Comparison of ENCODE assay signal across 8 cellular contexts in genomic region chrX:137427813-137428212, GRCh38.
DNase-seq lines count a peak whose midpoint lies in the region; ATAC-seq, FAIRE-seq and TF ChIP-seq lines count a peak whose summit lies in the region.

No MANE protein-coding gene starts in this region.

- no peaks in the 10 kb centered on the region for H3K79me2 ChIP-seq in SK-N-SH (ENCODE audit: insufficient read depth)

- H3K27me3 Mint-ChIP-seq in CD8-positive, alpha-beta memory T cell, result peaks cover 39 to 40% of the 10 kb centered on the region in 2 donors

- H3K27me3 ChIP-seq in CD8-positive, alpha-beta memory T cell (ENCODE audit: insufficient read depth, low read length, poor library complexity, severe bottlenecking), result peaks cover 14% of the 10 kb centered on the region
- H3K27me3 ChIP-seq in SK-N-SH (ENCODE audit: insufficient read depth), result peaks cover 45% of the 10 kb centered on the region
- H3K27me3 ChIP-seq in pancreas, result peaks cover 3 to 66% (median 17%) of the 10 kb centered on the region in 4 donors

- no peak overlapping the region for H3K27ac ChIP-seq in CD8-positive, alpha-beta memory T cell (ENCODE audit: low read depth, low read length)
- H3K27ac ChIP-seq in SK-N-SH (ENCODE audit: low read depth in 2 of 2, low read length in 1 of 2) (no peak overlapping the region), pancreas (no peak overlapping the region)

- DNase-seq in CD8-positive, alpha-beta memory T cell, result no peak
- DNase-seq in SK-N-SH (no peak), fibroblast of the aortic adventitia (ENCODE audit: low read depth) (no peak), pancreas (no peak), T1000 (lab: John Stamatoyannopoulos, UW) (no peak), inferior parietal cortex (ENCODE audit: extremely low spot score) (no peak), NCI-H1694 (lab: John Stamatoyannopoulos, UW) (no peak), NCI-H524 treated with DMSO at 0.1 percent for 48 hours (lab: John Stamatoyannopoulos, UW) (no peak)

- no peaks in the 10 kb centered on the region for H3K9me3 ChIP-seq in CD8-positive, alpha-beta memory T cell (ENCODE audit: low read length)
- no peaks in the 10 kb centered on the region for H3K9me3 ChIP-seq in SK-N-SH
- H3K9me3 ChIP-seq in pancreas, result no peaks in the 10 kb centered on the region

- H3K9me3 Mint-ChIP-seq in CD8-positive, alpha-beta memory T cell, result peaks cover 0 to 12% (median 2%) of the 10 kb centered on the region in 5 donors

- CTCF ChIA-PET in CD8-positive, alpha-beta memory T cell (lab: Charles Lee), result no interaction called here
- CTCF ChIA-PET in SK-N-SH (lab: Yijun Ruan, JAX), result no interaction called here

- H3K4me3 ChIP-seq in CD8-positive, alpha-beta memory T cell (ENCODE audit: low read length), result peak overlapping the region; percentile 28
- H3K4me3 ChIP-seq in SK-N-SH (ENCODE audit: low read depth in 2 of 2, low read length in 1 of 2) (peak overlapping the region; percentile 39 to 54; a peak in 3 of 4 replicates), fibroblast of the aortic adventitia (ENCODE audit: low read depth, low read length) (peak overlapping the region; percentile 60), pancreas (peak overlapping the region; percentile 24 to 42 (median 28))

- H3K4me3 Mint-ChIP-seq in CD8-positive, alpha-beta memory T cell, result peak overlapping the region in 6 of 7 donors; percentile 32 to 66 (median 53)

- peaks cover 6% of the 10 kb centered on the region for H3K4me1 ChIP-seq in CD8-positive, alpha-beta memory T cell (ENCODE audit: insufficient read depth, low read length)
- no peaks in the 10 kb centered on the region for H3K4me1 ChIP-seq in SK-N-SH (ENCODE audit: control insufficient read depth in 1 of 2, insufficient read depth in 2 of 2, low read depth in 1 of 2, low read length in 1 of 2)
- H3K4me1 ChIP-seq in pancreas, result peaks cover 0 to 6% (median 4%) of the 10 kb centered on the region in 3 donors

- no peaks in the 10 kb centered on the region for H3F3A ChIP-seq in SK-N-SH (replicated peaks; ENCODE audit: insufficient read depth)

- TF ChIP-seq CTCF in SK-N-SH (IDR thresholded peaks at IDR 0.05) (no peak), fibroblast of the aortic adventitia (IDR thresholded peaks at IDR 0.05; ENCODE audit: insufficient read depth, low read length) (no peak), pancreas (IDR thresholded peaks at IDR 0.05) (no peak)

- H3K9me2 ChIP-seq in SK-N-SH, result no peaks in the 10 kb centered on the region

- ATAC-seq in pancreas, result peak in 3 of 4 donors; percentile 60 to 70 (median 62)

- H3K9ac ChIP-seq in SK-N-SH, result no peak overlapping the region

- no peak for FAIRE-seq in pancreas (lab: Jason Lieb, UNC)

- H3K27ac Mint-ChIP-seq in CD8-positive, alpha-beta memory T cell, result no peak overlapping the region

- WGBS in SK-N-SH (ENCODE audit: low lambda C conversion rate), result 8% methylated on average over 14 of the region's 19 CpGs
- 0 to 28% methylated on average over 19 of the region's 19 CpGs for WGBS in pancreas, 2 donors

- peaks cover 3 to 11% (median 10%) of the 10 kb centered on the region in 3 donors for H3K4me1 Mint-ChIP-seq in CD8-positive, alpha-beta memory T cell

- intact Hi-C loops in pancreas (cut with DNase I), result no loop called here

- H2AFZ ChIP-seq in SK-N-SH (ENCODE audit: low read depth), result peak overlapping the region; percentile 84; the same call in 1 of the 2 replicates

- H3K4me2 ChIP-seq in SK-N-SH, result peak overlapping the region; percentile 79

- no peak for TF ChIP-seq EP300 in SK-N-SH (IDR thresholded peaks at IDR 0.05; ENCODE audit: borderline replicate concordance in 1 of 2, low read depth in 1 of 2, low read length in 1 of 2)

- H3K36me3 Mint-ChIP-seq in CD8-positive, alpha-beta memory T cell, result no peaks in the 10 kb centered on the region

- no peaks in the 10 kb centered on the region for H3K36me3 ChIP-seq in CD8-positive, alpha-beta memory T cell (ENCODE audit: insufficient read depth, low read length)
- H3K36me3 ChIP-seq in SK-N-SH (replicated peaks in 1 of 2; ENCODE audit: control insufficient read depth in 1 of 2, insufficient read depth in 2 of 2, low read length in 1 of 2) (no peaks in the 10 kb centered on the region), pancreas (no peaks in the 10 kb centered on the region)

- no peak for TF ChIP-seq RAD21 in SK-N-SH (IDR thresholded peaks at IDR 0.05; ENCODE audit: low read length)

- no peaks in the 10 kb centered on the region for H4K20me1 ChIP-seq in SK-N-SH (ENCODE audit: insufficient read depth)

- POLR2A ChIA-PET in CD8-positive, alpha-beta memory T cell (lab: Charles Lee), result no interaction called here
- POLR2A ChIA-PET in SK-N-SH (lab: Yijun Ruan, JAX), result no interaction called here

TF ChIP-seq in SK-N-SH, 30 proteins besides CTCF, POLR2A, EP300 and RAD21:
- TF ChIP-seq EZH2phosphoT487 (IDR thresholded peaks at IDR 0.05; ENCODE audit: borderline replicate concordance, low read depth), result no peak
- no peak for TF ChIP-seq SMC3 (IDR thresholded peaks at IDR 0.05; ENCODE audit: low read depth, low read length)
- TF ChIP-seq POLR2AphosphoS5 (IDR thresholded peaks at IDR 0.05; ENCODE audit: low read depth, low read length), result no peak
- no peak for TF ChIP-seq ZBTB33 (IDR thresholded peaks at IDR 0.05; ENCODE audit: borderline replicate concordance, low read depth)
- no peak for TF ChIP-seq CHD2 (IDR thresholded peaks at IDR 0.05; ENCODE audit: low read length, partially characterized antibody)
- TF ChIP-seq RCOR1 (IDR thresholded peaks at IDR 0.05; ENCODE audit: low read length), result no peak
- TF ChIP-seq TCF12 (IDR thresholded peaks at IDR 0.05), result no peak
- TF ChIP-seq PBX3 (IDR thresholded peaks at IDR 0.05), result no peak
- TF ChIP-seq REST (IDR thresholded peaks at IDR 0.05; ENCODE audit: low read depth, low read length), result no peak
- TF ChIP-seq TEAD4 (IDR thresholded peaks at IDR 0.05; ENCODE audit: borderline replicate concordance, insufficient read depth), result no peak
- no peak for TF ChIP-seq FOXJ3 (CRISPR knock-in tag; IDR thresholded peaks at IDR 0.05)
- no peak for TF ChIP-seq FOSL2 (IDR thresholded peaks at IDR 0.05; ENCODE audit: borderline replicate concordance, low read depth)
